In the genomic region with DNA sequence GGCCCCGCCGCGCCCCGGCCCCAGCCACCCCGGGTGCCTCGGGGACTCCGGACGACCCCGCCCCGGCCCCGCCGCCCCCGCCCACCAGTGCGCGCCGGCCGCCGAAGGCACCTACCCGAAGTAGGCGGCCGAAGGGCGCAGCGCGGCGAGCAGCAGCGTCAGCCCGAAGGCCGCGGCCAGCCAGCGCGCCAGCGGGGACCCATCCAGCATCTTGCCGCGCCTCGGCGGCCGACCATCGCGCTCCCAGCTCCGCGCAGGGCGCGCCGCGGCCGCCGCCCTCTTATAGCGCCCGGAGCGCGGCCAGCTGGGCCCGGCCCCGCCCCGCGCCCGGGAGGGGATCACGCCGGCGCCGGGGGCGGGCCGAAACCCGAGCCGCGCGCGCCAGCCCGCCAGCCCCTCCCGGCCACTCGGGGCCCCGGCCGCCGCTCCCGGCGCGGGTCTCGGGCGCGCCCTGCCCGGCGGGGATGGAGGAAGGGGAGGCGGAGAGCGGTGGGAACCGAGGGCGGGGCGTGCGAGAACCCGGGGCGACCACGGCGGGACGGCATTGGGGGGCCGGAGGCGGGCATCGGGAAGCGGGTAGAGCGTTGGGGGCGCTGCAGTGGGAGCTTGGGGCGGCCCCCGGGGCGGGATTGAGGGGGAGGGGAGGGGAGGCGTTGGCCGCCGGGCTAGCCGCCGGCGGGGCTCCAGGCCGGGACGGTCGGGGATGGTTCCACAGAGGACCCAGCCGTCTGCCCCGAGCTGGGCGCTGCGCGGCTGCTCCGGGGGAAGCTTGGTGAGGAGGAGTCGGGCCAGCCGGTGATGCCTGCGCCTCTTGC, we compare ENCODE assay signal across 8 cellular contexts. TPM values are rescaled to one million over a fixed set of nuclear protein-coding genes. Genes with fewer than 3 reads are reported as not detected.
A peak's percentile ranks its signal among the peaks of the same experiment; 100 is the strongest.
DNase-seq lines count a peak whose midpoint lies in the region; ATAC-seq and TF ChIP-seq lines count a peak whose summit lies in the region.

A gene with protein sequence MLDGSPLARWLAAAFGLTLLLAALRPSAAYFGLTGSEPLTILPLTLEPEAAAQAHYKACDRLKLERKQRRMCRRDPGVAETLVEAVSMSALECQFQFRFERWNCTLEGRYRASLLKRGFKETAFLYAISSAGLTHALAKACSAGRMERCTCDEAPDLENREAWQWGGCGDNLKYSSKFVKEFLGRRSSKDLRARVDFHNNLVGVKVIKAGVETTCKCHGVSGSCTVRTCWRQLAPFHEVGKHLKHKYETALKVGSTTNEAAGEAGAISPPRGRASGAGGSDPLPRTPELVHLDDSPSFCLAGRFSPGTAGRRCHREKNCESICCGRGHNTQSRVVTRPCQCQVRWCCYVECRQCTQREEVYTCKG (minus strand): TSS at position 255 of the 815 bp plus-strand sequence. CDS start 45 bp downstream, at position 210.

- H3K36me3 ChIP-seq in Loucy (ENCODE audit: insufficient read depth, low read length) (no peaks in the 10 kb centered on the region), neural cell (ENCODE audit: insufficient read depth, low read length) (no peaks in the 10 kb centered on the region)

- CTCF ChIA-PET in activated CD8-positive, alpha-beta memory T cell treated with anti-CD3 and anti-CD28 coated beads, Interleukin-2, amount 10 ng/mL, durations not matched to agents 7 days and 5 days (lab: Charles Lee): interaction anchor here (0.8 to 2.3 kb wide), 5 partner anchors 13 to 218 kb away, joined by 4 to 14 read pairs (median 5); no protein-coding TSS in a partner anchor
- CTCF ChIA-PET in activated CD8-positive, alpha-beta T cell treated with anti-CD3 and anti-CD28 coated beads, Interleukin-2, amount 10 ng/mL, durations not matched to agents 7 days and 5 days (lab: Charles Lee): interaction anchor here (1.1 to 2.3 kb wide), 4 partner anchors 182 to 218 kb away, joined by 3 to 16 read pairs (median 4); no protein-coding TSS in a partner anchor

- H3K9me3 Mint-ChIP-seq in activated CD8-positive, alpha-beta memory T cell treated with anti-CD3 and anti-CD28 coated beads, Interleukin-2, amount 10 ng/mL, durations not matched to agents 7 days and 5 days (ENCODE audit: low read depth): no peaks in the 10 kb centered on the region
- H3K9me3 Mint-ChIP-seq in activated CD8-positive, alpha-beta T cell treated with anti-CD3 and anti-CD28 coated beads, Interleukin-2, amount 10 ng/mL, durations not matched to agents 7 days and 5 days (ENCODE audit: insufficient read depth): no peaks in the 10 kb centered on the region

- no peaks in the 10 kb centered on the region for H3F3A ChIP-seq in Loucy (ENCODE audit: low read depth)
- H3F3A ChIP-seq in neural cell (ENCODE audit: insufficient read depth, low read length, poor library complexity, severe bottlenecking): no peaks in the 10 kb centered on the region

- H3K27ac ChIP-seq in neural cell (ENCODE audit: low read length): no peak within 1 kb of the TSS

- peaks cover 25% of the 10 kb centered on the region for H3K27me3 Mint-ChIP-seq in activated CD8-positive, alpha-beta memory T cell treated with anti-CD3 and anti-CD28 coated beads, Interleukin-2, amount 10 ng/mL, durations not matched to agents 7 days and 5 days
- peaks cover 30% of the 10 kb centered on the region for H3K27me3 Mint-ChIP-seq in activated CD8-positive, alpha-beta T cell treated with anti-CD3 and anti-CD28 coated beads, Interleukin-2, amount 10 ng/mL, durations not matched to agents 7 days and 5 days (ENCODE audit: low read depth)

- H3K4me3 ChIP-seq in Loucy (ENCODE audit: low read length, poor library complexity, severe bottlenecking): peak within 1 kb of the TSS; percentile 56
- H3K4me3 ChIP-seq in fibroblast of the aortic adventitia (ENCODE audit: low read depth, low read length): peak within 1 kb of the TSS; percentile 73
- H3K4me3 ChIP-seq in neural cell (ENCODE audit: low read length): peak within 1 kb of the TSS; percentile 70

- no peak for TF ChIP-seq RAD21 in neural cell (conservative IDR thresholded peaks at IDR 0.05)

- no peak for TF ChIP-seq EP300 in neural cell (conservative IDR thresholded peaks at IDR 0.05; ENCODE audit: poor library complexity, severe bottlenecking)

- TF ChIP-seq CTCF in Loucy (conservative IDR thresholded peaks at IDR 0.05; ENCODE audit: low read length) (no peak), fibroblast of the aortic adventitia (IDR thresholded peaks at IDR 0.05; ENCODE audit: insufficient read depth, low read length) (no peak), neural cell (IDR thresholded peaks at IDR 0.05; ENCODE audit: poor library complexity, severe bottlenecking) (no peak)

- H3K4me3 Mint-ChIP-seq in activated CD8-positive, alpha-beta memory T cell treated with anti-CD3 and anti-CD28 coated beads, Interleukin-2, amount 10 ng/mL, durations not matched to agents 7 days and 5 days: peak within 1 kb of the TSS; percentile 61
- peak within 1 kb of the TSS; percentile 36 for H3K4me3 Mint-ChIP-seq in activated CD8-positive, alpha-beta T cell treated with anti-CD3 and anti-CD28 coated beads, Interleukin-2, amount 10 ng/mL, durations not matched to agents 7 days and 5 days

- H3K79me2 ChIP-seq in Loucy (ENCODE audit: insufficient read depth, low read length) (no peaks in the 10 kb centered on the region), neural cell (replicated peaks; ENCODE audit: insufficient read depth, low read length) (no peaks in the 10 kb centered on the region)

- H4K20me1 ChIP-seq in Loucy (ENCODE audit: insufficient read depth, low read length, poor library complexity, severe bottlenecking): no peaks in the 10 kb centered on the region
- no peaks in the 10 kb centered on the region for H4K20me1 ChIP-seq in neural cell (ENCODE audit: insufficient read depth)

- H3K9ac ChIP-seq in Loucy (ENCODE audit: low read depth, low read length, poor library complexity, severe bottlenecking) (no peak within 1 kb of the TSS), neural cell (ENCODE audit: low read length) (peak within 1 kb of the TSS; percentile 57)

- H3K27me3 ChIP-seq in Loucy (ENCODE audit: insufficient read depth, low read length, poor library complexity, severe bottlenecking) (peaks cover 9% of the 10 kb centered on the region), neural cell (ENCODE audit: insufficient read depth, low read depth, low read length) (peaks cover 22% of the 10 kb centered on the region)

- POLR2A ChIA-PET in activated CD8-positive, alpha-beta T cell treated with anti-CD3 and anti-CD28 coated beads, Interleukin-2, amount 10 ng/mL, durations not matched to agents 7 days and 5 days (lab: Charles Lee): no interaction called here

- peak; percentile 70 for ATAC-seq in activated CD8-positive, alpha-beta memory T cell treated with anti-CD3 and anti-CD28 coated beads, Interleukin-2, amount 10 ng/mL, durations not matched to agents 7 days and 5 days
- peak; percentile 64 for ATAC-seq in activated CD8-positive, alpha-beta T cell treated with anti-CD3 and anti-CD28 coated beads, Interleukin-2, amount 10 ng/mL, durations not matched to agents 7 days and 5 days
- ATAC-seq in HG02981 (IDR thresholded peaks at IDR 0.05; ENCODE audit: unreplicated experiment) (no peak), HG03460 (IDR thresholded peaks at IDR 0.05; ENCODE audit: unreplicated experiment) (no peak)

- peaks cover 10% of the 10 kb centered on the region for H3K4me1 Mint-ChIP-seq in activated CD8-positive, alpha-beta memory T cell treated with anti-CD3 and anti-CD28 coated beads, Interleukin-2, amount 10 ng/mL, durations not matched to agents 7 days and 5 days
- H3K4me1 Mint-ChIP-seq in activated CD8-positive, alpha-beta T cell treated with anti-CD3 and anti-CD28 coated beads, Interleukin-2, amount 10 ng/mL, durations not matched to agents 7 days and 5 days (ENCODE audit: low read depth): peaks cover 8% of the 10 kb centered on the region

- H2AFZ ChIP-seq in Loucy (ENCODE audit: low read length): peak within 1 kb of the TSS; percentile 55; the same call in 1 of the 2 replicates
- peak within 1 kb of the TSS; percentile 40 for H2AFZ ChIP-seq in neural cell (ENCODE audit: low read depth, low read length)

- H3K36me3 Mint-ChIP-seq in activated CD8-positive, alpha-beta memory T cell treated with anti-CD3 and anti-CD28 coated beads, Interleukin-2, amount 10 ng/mL, durations not matched to agents 7 days and 5 days: no peaks in the 10 kb centered on the region
- H3K36me3 Mint-ChIP-seq in activated CD8-positive, alpha-beta T cell treated with anti-CD3 and anti-CD28 coated beads, Interleukin-2, amount 10 ng/mL, durations not matched to agents 7 days and 5 days (ENCODE audit: low read depth): no peaks in the 10 kb centered on the region

- H3K4me1 ChIP-seq in Loucy (ENCODE audit: insufficient read depth, low read length, poor library complexity, severe bottlenecking): peaks cover 8% of the 10 kb centered on the region

- H3K4me2 ChIP-seq in Loucy (ENCODE audit: low read depth, low read length, poor library complexity, severe bottlenecking) (peak within 1 kb of the TSS; percentile 81), neural cell (ENCODE audit: low read length) (peak within 1 kb of the TSS; percentile 17)

- H3K9me2 ChIP-seq in Loucy (replicated peaks; ENCODE audit: low read depth, low read length): no peaks in the 10 kb centered on the region
- H3K9me2 ChIP-seq in neural cell (ENCODE audit: insufficient read depth, low read length): no peaks in the 10 kb centered on the region

- H3K27ac Mint-ChIP-seq in activated CD8-positive, alpha-beta memory T cell treated with anti-CD3 and anti-CD28 coated beads, Interleukin-2, amount 10 ng/mL, durations not matched to agents 7 days and 5 days: no peak within 1 kb of the TSS
- no peak within 1 kb of the TSS for H3K27ac Mint-ChIP-seq in activated CD8-positive, alpha-beta T cell treated with anti-CD3 and anti-CD28 coated beads, Interleukin-2, amount 10 ng/mL, durations not matched to agents 7 days and 5 days

- peak; percentile 39 for DNase-seq in activated CD8-positive, alpha-beta memory T cell treated with anti-CD3 and anti-CD28 coated beads, Interleukin-2, amount 10 ng/mL, durations not matched to agents 7 days and 5 days
- DNase-seq in activated CD8-positive, alpha-beta memory T cell treated with anti-CD3 and anti-CD28 coated beads for 24 hours: no peak
- no peak for DNase-seq in activated CD8-positive, alpha-beta T cell treated with anti-CD3 and anti-CD28 coated beads, Interleukin-2, amount 10 ng/mL, durations not matched to agents 7 days and 5 days
- peak; percentile 60 for DNase-seq in fibroblast of the aortic adventitia (ENCODE audit: low read depth)

- H3K9me3 ChIP-seq in Loucy (ENCODE audit: insufficient read depth, low read depth, low read length) (no peaks in the 10 kb centered on the region), neural cell (ENCODE audit: low read length) (no peaks in the 10 kb centered on the region)

TF ChIP-seq in neural cell, 6 proteins besides CTCF, POLR2A, EP300 and RAD21 (continues in another document):
- TF ChIP-seq POLR2AphosphoS5 (IDR thresholded peaks at IDR 0.05): no peak

RNA-seq across cellular contexts. Expression of the gene that starts here (rescaled TPM):
- total RNA-seq in activated CD8-positive, alpha-beta memory T cell treated with anti-CD3 and anti-CD28 coated beads, Interleukin-2, amount 10 ng/mL, durations not matched to agents 7 days and 5 days: under 1 TPM; 0.30 to 0.50 TPM
- not detected for total RNA-seq in activated CD8-positive, alpha-beta T cell treated with anti-CD3 and anti-CD28 coated beads, Interleukin-2, amount 10 ng/mL, durations not matched to agents 7 days and 5 days
- 0.41 and 0.99 TPM in 2 replicates for total RNA-seq in fibroblast of the aortic adventitia (ENCODE audit: low replicate concordance)
- polyA plus RNA-seq in neural cell: 0.57 and 1.4 TPM in 2 replicates
- 0.73 and 1.7 TPM in 2 replicates for polyA minus RNA-seq in neural cell

Comparison
In these comparisons a context has a peak if more than half of its experiments do, and no peak if none do; other contexts are left out.
1. Peak in DNase-seq and ATAC-seq in activated CD8-positive, alpha-beta memory T cell treated with anti-CD3 and anti-CD28 coated beads, Interleukin-2, amount 10 ng/mL, durations not matched to agents 7 days and 5 days; RNA of the gene not detected or under 1 TPM.
2. Peak in ATAC-seq in activated CD8-positive, alpha-beta T cell treated with anti-CD3 and anti-CD28 coated beads, Interleukin-2, amount 10 ng/mL, durations not matched to agents 7 days and 5 days; RNA of the gene not detected or under 1 TPM.
3. Peak in DNase-seq and H3K4me3 ChIP-seq in fibroblast of the aortic adventitia; RNA of the gene not detected or under 1 TPM.